ENCODE assay signal across 8 cellular contexts in the genomic region with DNA sequence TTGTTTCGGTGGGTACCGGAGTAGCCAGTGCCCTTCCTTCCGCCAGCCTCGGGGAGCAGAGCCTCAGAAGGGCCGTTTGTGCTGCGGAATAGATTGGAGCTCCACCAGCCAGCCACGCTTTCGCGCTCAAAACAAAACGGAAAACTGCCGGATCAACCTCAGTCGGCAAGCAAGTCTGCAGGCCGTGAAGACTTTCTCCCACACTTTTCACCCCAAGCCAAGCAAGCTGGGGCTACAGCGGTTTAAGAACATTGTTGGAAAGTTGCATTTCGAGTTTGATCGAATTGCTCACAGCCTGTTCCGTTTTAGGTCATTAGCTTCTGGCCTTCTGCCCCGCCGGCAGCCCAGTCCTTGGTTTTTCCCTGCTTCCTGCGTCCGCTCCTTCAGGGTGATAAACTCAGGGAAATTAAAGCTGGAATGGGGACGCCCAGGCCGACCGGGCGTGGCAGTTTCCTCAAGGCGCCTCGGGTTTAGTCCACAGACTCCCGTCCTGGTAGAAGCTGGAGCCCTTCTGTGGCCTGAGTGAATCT. TPM values are rescaled to one million over a fixed set of nuclear protein-coding genes. Genes with fewer than 3 reads are reported as not detected.
DNase-seq lines count a peak whose midpoint lies in the region; ATAC-seq and TF ChIP-seq lines count a peak whose summit lies in the region.

No MANE protein-coding gene starts in this region.

- no peaks in the 10 kb centered on the region for H3K9me3 ChIP-seq in breast epithelium
- no peaks in the 10 kb centered on the region for H3K9me3 ChIP-seq in testis

- TF ChIP-seq CTCF in breast epithelium (IDR thresholded peaks at IDR 0.05) (no peak), testis (IDR thresholded peaks at IDR 0.05) (no peak)

- H3K4me3 ChIP-seq in breast epithelium (peak overlapping the region; percentile 40 to 83 (median 73)), testis (peak overlapping the region; percentile 57 to 61)

- no peak for TF ChIP-seq POLR2A in breast epithelium (IDR thresholded peaks at IDR 0.05)
- TF ChIP-seq POLR2A in testis (IDR thresholded peaks at IDR 0.05): no peak

- WGBS in testis, 2 donors: 1 to 3% methylated on average over 21 to 28 of the region's 28 CpGs

- peak; percentile 52 for DNase-seq in NCI-H510A treated with DMSO at 0.1 percent for 48 hours (lab: John Stamatoyannopoulos, UW)
- DNase-seq in NCI-H510A (lab: John Stamatoyannopoulos, UW): no peak
- DNase-seq in NCI-H2171 treated with DMSO at 0.1 percent for 48 hours (lab: John Stamatoyannopoulos, UW): peak; percentile 70
- DNase-seq in breast epithelium (ENCODE audit: low spot score in 2 of 2): no peak
- DNase-seq in left colon: peak; percentile 72 to 76
- peak; percentile 30 for DNase-seq in testis
- DNase-seq in cortex of kidney (lab: John Stamatoyannopoulos, UW): no peak
- DNase-seq in NCI-H1436 treated with DMSO at 0.1 percent for 48 hours (lab: John Stamatoyannopoulos, UW): no peak

- H3K36me3 ChIP-seq in breast epithelium: no peaks in the 10 kb centered on the region
- H3K36me3 ChIP-seq in testis (ENCODE audit: low read depth, missing control alignments): no peaks in the 10 kb centered on the region

- H3K27me3 ChIP-seq in breast epithelium: peaks cover 2 to 16% of the 10 kb centered on the region in 2 donors
- H3K27me3 ChIP-seq in testis: no peaks in the 10 kb centered on the region

- H3K27ac ChIP-seq in breast epithelium (peak overlapping the region; percentile 66 to 78), testis (no peak overlapping the region)

- ATAC-seq in left colon: peak; percentile 63

- intact Hi-C loops in breast epithelium (cut with DNase I; ENCODE audit: low total_unique reads) (no loop called here), left colon (cut with DNase I, micrococcal nuclease) (loop anchor here in 1 of 2 donors (10.0 kb wide), 1 partner anchor 59 kb away; the partner anchor contains the start of gene CDC20B), testis (cut with DNase I; ENCODE audit: low total_unique reads) (no loop called here)

- no peaks in the 10 kb centered on the region for H3K4me1 ChIP-seq in breast epithelium
- H3K4me1 ChIP-seq in testis: peaks cover 22% of the 10 kb centered on the region

RNA-seq across cellular contexts. Expression of gene CCNO, which starts 0.8 kb away (rescaled TPM):
- total RNA-seq in breast epithelium: 1 to 10 TPM in 2 of 3 donors, under 1 TPM in 1; 0.32 to 4.3 (median 3.2) TPM
- 1 to 10 TPM; 1.4 to 3.0 TPM for total RNA-seq in left colon
- 10 to 100 TPM; 13.8 to 14.4 TPM for total RNA-seq in testis
- 19.9 TPM for polyA plus RNA-seq in testis (ENCODE audit: insufficient read depth, low read depth, low replicate concordance)

RNA-seq across cellular contexts. Expression of gene MCIDAS, which starts 7.1 kb away (rescaled TPM):
- total RNA-seq in breast epithelium: under 1 TPM in 2 of 3 donors, not detected in 1; 0.73 to 0.98 TPM
- under 1 TPM in 1 of 2 donors, not detected in 1; 0.55 TPM for total RNA-seq in left colon
- under 1 TPM; 0.39 to 0.68 TPM for total RNA-seq in testis
- 0.42 TPM for polyA plus RNA-seq in testis (ENCODE audit: insufficient read depth, low read depth, low replicate concordance)

Comparison
In these comparisons a context has a peak if more than half of its experiments do, and no peak if none do; other contexts are left out.
1. DNase-seq: peak in NCI-H510A treated with DMSO at 0.1 percent for 48 hours (single experiment), NCI-H2171 treated with DMSO at 0.1 percent for 48 hours (single experiment), left colon (2 of 2) and testis (single experiment); none in NCI-H510A (single experiment), breast epithelium (0 of 2), cortex of kidney (single experiment) and NCI-H1436 treated with DMSO at 0.1 percent for 48 hours (single experiment).
2. H3K27ac ChIP-seq: peak in breast epithelium (2 of 2); none in testis (0 of 2).